Comparison of ENCODE assay signal across 19 cellular contexts in the genomic region with DNA sequence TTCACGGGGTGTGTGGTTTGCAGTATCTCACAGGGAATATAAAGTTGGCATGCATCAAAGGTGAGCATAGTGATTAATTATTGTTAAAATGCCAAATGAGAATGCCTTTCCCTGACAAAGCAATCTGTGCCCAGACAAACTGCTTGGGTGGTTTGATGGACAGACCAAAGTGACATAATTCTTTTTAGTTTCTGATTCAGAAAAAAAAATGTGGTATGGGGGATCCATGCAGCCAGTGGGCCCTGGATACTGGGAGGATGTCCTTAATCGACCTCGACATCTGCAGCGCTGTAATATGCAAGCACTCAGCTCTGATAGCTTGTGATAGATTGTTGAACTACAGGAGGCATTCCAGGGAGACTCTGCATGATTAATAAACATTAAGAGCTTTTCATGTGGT.
DNase-seq lines count a peak whose midpoint lies in the region; ATAC-seq and TF ChIP-seq lines count a peak whose summit lies in the region.
"Had no signal": no experiment of that assay in that cellular context is flagged by ENCODE, and none has a peak within 500 bp of the region (broad histone marks: within the 10 kb centered on the region; RNA-seq: fewer than 3 reads in every experiment).

No MANE protein-coding gene starts in this region.

- H3K36me3 Mint-ChIP-seq in H9 (ENCODE audit: insufficient read depth in 1 of 3, low read depth in 3 of 3): peaks cover 0 to 9% (median 0%) of the 10 kb centered on the region in 3 experiments; a peak in 5 of 7 replicates
- H3K36me3 Mint-ChIP-seq: CD8-positive, alpha-beta T cell had no signal

- no peaks in the 10 kb centered on the region for H4K20me1 ChIP-seq in H9 (ENCODE audit: control insufficient read depth, insufficient read depth, insufficient read length)

- H2BK12ac ChIP-seq in H9 (ENCODE audit: insufficient read length, low read depth, low read length): no peak overlapping the region

- DNase-seq in D341Med (ENCODE audit: low spot score) (peak; percentile 62), H9 (no peak), NCI-H82 treated with DMSO at 0.1 percent for 48 hours (lab: John Stamatoyannopoulos, UW; ENCODE audit: unreplicated experiment) (peak; percentile 74), astrocyte of the spinal cord (ENCODE audit: low read depth, low spot score) (peak; percentile 39), MG63 (no peak), amniotic stem cell (lab: John Stamatoyannopoulos, UW) (no peak)
- no peak for DNase-seq in stimulated activated CD4-positive, alpha-beta T cell treated with anti-CD3 and anti-CD28 coated beads, Interleukin-15, amount 100 ng/mL, for 24 hours
- DNase-seq: AML-193; CD8-positive, alpha-beta T cell; DMS 273 treated with DMSO at 0.1 percent for 48 hours; EL; NCI-H1436 treated with DMSO at 0.1 percent for 48 hours; NCI-H2081 treated with DMSO at 0.1 percent for 48 hours; NCI-H446; PC-9 had no signal

- H3K79me1 ChIP-seq in H9 (ENCODE audit: insufficient read depth, low read depth, low read length, poor library complexity, severe bottlenecking): no peaks in the 10 kb centered on the region

- H3K4me1 Mint-ChIP-seq in H9: peaks cover 11 to 12% of the 10 kb centered on the region in 2 experiments

- no peak overlapping the region for H2AFZ ChIP-seq in H9 (ENCODE audit: low read length)
- H2AFZ ChIP-seq: PC-9 had no signal

- H3K4me2 ChIP-seq in H9 (ENCODE audit: insufficient read depth, insufficient read length, low read length): no peak overlapping the region
- H3K4me2 ChIP-seq: PC-9 had no signal

- H3K79me2 ChIP-seq in H9 (ENCODE audit: insufficient read depth, low read length): no peaks in the 10 kb centered on the region

- WGBS in H9 (ENCODE audit: extremely low coverage, insufficient read length, low lambda C conversion rate): no CpG with 5 or more reads among the region's 4 CpGs

- no peaks in the 10 kb centered on the region for H3K23me2 ChIP-seq in H9 (ENCODE audit: insufficient read length, low read depth, low read length, poor library complexity, severe bottlenecking)

- TF ChIP-seq CTCF in H9 (conservative IDR thresholded peaks at IDR 0.05): no peak
- TF ChIP-seq CTCF in astrocyte of the spinal cord (IDR thresholded peaks at IDR 0.05; ENCODE audit: low read depth, low read length): no peak

- no peak for ATAC-seq in HG02763 (IDR thresholded peaks at IDR 0.05; ENCODE audit: unreplicated experiment)
- ATAC-seq: CD8-positive, alpha-beta T cell had no signal

- no peak overlapping the region for H2AK5ac ChIP-seq in H9 (ENCODE audit: insufficient read length, low read length)

- H3K4me3 Mint-ChIP-seq in H9: no peak overlapping the region
- H3K4me3 Mint-ChIP-seq: CD8-positive, alpha-beta T cell; T-helper 1 cell treated with Interleukin-12 subunit alpha and Interleukin-12 subunit beta and Interleukin-4 antibody, amounts not matched to agents 30 μg/mL and 1 μg/mL, for 36 hours had no signal

- H3K4ac ChIP-seq in H9 (ENCODE audit: low read depth, low read length): no peak overlapping the region

- H3K14ac ChIP-seq in H9 (ENCODE audit: insufficient read depth, low read length): no peak overlapping the region

- H3K4me1 ChIP-seq in H9 (ENCODE audit: insufficient read depth, low read length): no peaks in the 10 kb centered on the region; the same call in 1 of the 2 replicates
- H3K4me1 ChIP-seq: HAP-1 had no signal

- H2BK20ac ChIP-seq in H9 (ENCODE audit: low read depth, low read length, poor library complexity, severe bottlenecking): no peak overlapping the region

- H4K91ac ChIP-seq in H9 (ENCODE audit: insufficient read length, low read depth, low read length): no peak overlapping the region

- H3K23ac ChIP-seq in H9 (ENCODE audit: insufficient read length, low read depth, low read length): no peak overlapping the region

- peaks cover 3 to 11% of the 10 kb centered on the region in 2 experiments; a peak in 3 of 5 replicates for H3K9me3 Mint-ChIP-seq in H9

- H3K9ac ChIP-seq in H9 (ENCODE audit: extremely low read depth, insufficient read length, low read length): no peak overlapping the region

- H3K27me3 ChIP-seq in H9 (ENCODE audit: insufficient read depth, low read length): no peaks in the 10 kb centered on the region
- no peaks in the 10 kb centered on the region for H3K27me3 ChIP-seq in MG63

- H3K56ac ChIP-seq in H9 (ENCODE audit: insufficient read length, low read depth, low read length): no peak overlapping the region

- H3K9me3 ChIP-seq in H9 (ENCODE audit: control insufficient read depth, low read depth, low read length) (no peaks in the 10 kb centered on the region), MG63 (no peaks in the 10 kb centered on the region)
- H3K9me3 ChIP-seq: HAP-1 had no signal

- no peak overlapping the region for H3T11ph ChIP-seq in H9 (ENCODE audit: low read length)

- no peaks in the 10 kb centered on the region for H3K27me3 Mint-ChIP-seq in H9 (ENCODE audit: low read depth)

- H4K8ac ChIP-seq in H9 (replicated peaks; ENCODE audit: insufficient read length, low read depth, low read length): no peak overlapping the region

- H3K4me3 ChIP-seq in astrocyte of the spinal cord (ENCODE audit: low read depth, low read length): no peak overlapping the region
- H3K4me3 ChIP-seq in MG63: no peak overlapping the region
- H3K4me3 ChIP-seq: HAP-1, PC-9, SK-N-MC had no signal

- H3K27ac Mint-ChIP-seq in H9: peak overlapping the region; percentile 25 to 81 (median 63); a peak in 4 of 7 replicates
- H3K27ac Mint-ChIP-seq: CD8-positive, alpha-beta T cell; T-helper 1 cell treated with Interleukin-12 subunit alpha and Interleukin-12 subunit beta and Interleukin-4 antibody, amounts not matched to agents 30 μg/mL and 1 μg/mL, for 36 hours had no signal

- H2BK15ac ChIP-seq in H9 (ENCODE audit: low read depth, low read length): no peak overlapping the region

- H2BK5ac ChIP-seq in H9 (ENCODE audit: insufficient read length, low read length): no peak overlapping the region

- no peak overlapping the region for H3K27ac ChIP-seq in H9 (ENCODE audit: insufficient read length, low read depth, low read length)
- H3K27ac ChIP-seq: PC-9, SK-N-MC had no signal

- no peak overlapping the region for H3K18ac ChIP-seq in H9 (ENCODE audit: insufficient read length, low read depth, low read length)

- in situ Hi-C loops in astrocyte of the spinal cord (cut with HindIII; ENCODE audit: low sequenced_read_pairs): no loop called here

- H4K5ac ChIP-seq in H9 (ENCODE audit: insufficient read length, low read depth, low read length): no peak overlapping the region

- no peaks in the 10 kb centered on the region for H3K36me3 ChIP-seq in MG63
- H3K36me3 ChIP-seq: HAP-1 had no signal

- no peak overlapping the region for H2BK120ac ChIP-seq in H9 (ENCODE audit: low read depth, low read length, poor library complexity, severe bottlenecking)

Comparison
In these comparisons a context has a peak if more than half of its experiments do, and no peak if none do; other contexts are left out.
1. DNase-seq: peak in D341Med (single experiment), NCI-H82 treated with DMSO at 0.1 percent for 48 hours (single experiment) and astrocyte of the spinal cord (single experiment); none in H9 (single experiment), stimulated activated CD4-positive, alpha-beta T cell treated with anti-CD3 and anti-CD28 coated beads, Interleukin-15, amount 100 ng/mL, for 24 hours (single experiment), MG63 (single experiment) and amniotic stem cell (single experiment).